ENCODE assay signal across 1 cellular context in the genomic region with DNA sequence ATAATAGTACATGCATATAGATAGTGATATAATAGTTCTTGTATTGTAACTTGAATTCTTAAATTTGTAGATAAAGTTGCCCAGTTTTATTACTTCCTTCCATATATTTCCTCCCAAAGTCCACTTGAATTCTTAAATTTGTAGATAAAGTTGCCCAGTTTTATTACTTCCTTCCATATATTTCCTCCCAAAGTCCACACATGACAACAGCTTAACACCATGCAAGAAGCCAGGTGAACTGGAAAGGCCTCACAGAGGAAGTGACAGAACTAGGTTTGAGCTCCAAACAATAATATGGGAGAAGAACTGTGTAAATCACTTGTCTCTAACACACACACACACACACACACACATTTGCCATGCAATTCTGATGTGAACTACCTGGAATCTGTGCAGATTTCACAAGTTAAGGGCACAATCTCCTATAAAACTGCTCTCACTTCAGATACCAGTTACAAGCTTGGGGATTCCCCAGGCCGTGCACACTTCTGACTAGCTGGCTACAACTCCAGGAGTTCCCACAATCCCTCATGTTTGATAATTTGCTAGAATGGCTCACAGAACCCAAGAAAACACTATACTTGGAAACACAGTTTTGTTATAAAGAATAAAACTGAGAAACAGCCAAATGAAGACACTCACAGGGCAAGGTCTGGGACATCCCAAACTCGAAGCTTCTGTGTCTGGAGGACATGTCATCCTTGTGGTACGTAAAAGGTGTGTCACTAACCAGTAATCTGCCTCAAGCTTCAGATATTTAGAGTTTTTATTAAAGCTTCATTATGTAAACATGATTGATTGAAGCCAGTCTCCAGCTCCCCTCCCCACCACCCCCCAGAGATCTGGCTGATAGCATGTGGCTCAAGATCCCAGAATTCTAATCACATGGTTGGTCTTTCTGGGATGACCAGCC.
TF ChIP-seq lines count a peak whose summit lies in the region.

No MANE protein-coding gene starts in this region.

TF ChIP-seq in endothelial cell of umbilical vein, 7 proteins besides CTCF, POLR2A, EP300 and RAD21 (continued from another document):
- TF ChIP-seq JUN (IDR thresholded peaks at IDR 0.05; ENCODE audit: borderline replicate concordance, insufficient read depth, insufficient read length, low read depth), result no peak
- no peak for TF ChIP-seq MAX (IDR thresholded peaks at IDR 0.05; ENCODE audit: insufficient read depth, insufficient read length)
- TF ChIP-seq GATA2 (IDR thresholded peaks at IDR 0.05; ENCODE audit: insufficient read depth, insufficient read length, low read depth, low read length), result no peak
- TF ChIP-seq MYC (IDR thresholded peaks at IDR 0.05; ENCODE audit: low read depth, low read length), result no peak
- TF ChIP-seq EZH2 (IDR thresholded peaks at IDR 0.05; ENCODE audit: borderline replicate concordance, low read depth, low read length, severe bottlenecking), result no peak
- TF ChIP-seq FOS (IDR thresholded peaks at IDR 0.05; ENCODE audit: borderline replicate concordance, insufficient read depth, low read length), result no peak
TF ChIP-seq in endothelial cell of umbilical vein: peak in this region for 0.
